1 cellular context compared by ENCODE assay signal in genomic region chr6:31737315-31738047, GRCh38.
TF ChIP-seq lines count a peak whose summit lies in the region.

No MANE protein-coding gene starts in this region.

TF ChIP-seq in WTC11, 78 proteins besides CTCF, POLR2A, EP300 and RAD21 (continued from another document):
- TF ChIP-seq AR (CRISPR knock-in tag; IDR thresholded peaks at IDR 0.05) (no peak), ZNF512 (CRISPR knock-in tag; IDR thresholded peaks at IDR 0.05; ENCODE audit: borderline replicate concordance) (no peak), NR3C1 (CRISPR knock-in tag; conservative IDR thresholded peaks at IDR 0.05; ENCODE audit: low read depth) (no peak), TP53 (CRISPR knock-in tag; IDR thresholded peaks at IDR 0.05) (no peak), ZMAT4 (CRISPR knock-in tag; IDR thresholded peaks at IDR 0.05) (no peak), ZNF396 (CRISPR knock-in tag; IDR thresholded peaks at IDR 0.05; ENCODE audit: borderline replicate concordance) (no peak), PRRX2 (CRISPR knock-in tag; IDR thresholded peaks at IDR 0.05) (no peak), ELF4 (CRISPR knock-in tag; IDR thresholded peaks at IDR 0.05; ENCODE audit: low read depth) (no peak), FOXP1 (CRISPR knock-in tag; IDR thresholded peaks at IDR 0.05; ENCODE audit: borderline replicate concordance) (no peak), ARID4B (CRISPR knock-in tag; IDR thresholded peaks at IDR 0.05; ENCODE audit: borderline replicate concordance) (no peak)
- TF ChIP-seq, protein P1, sequence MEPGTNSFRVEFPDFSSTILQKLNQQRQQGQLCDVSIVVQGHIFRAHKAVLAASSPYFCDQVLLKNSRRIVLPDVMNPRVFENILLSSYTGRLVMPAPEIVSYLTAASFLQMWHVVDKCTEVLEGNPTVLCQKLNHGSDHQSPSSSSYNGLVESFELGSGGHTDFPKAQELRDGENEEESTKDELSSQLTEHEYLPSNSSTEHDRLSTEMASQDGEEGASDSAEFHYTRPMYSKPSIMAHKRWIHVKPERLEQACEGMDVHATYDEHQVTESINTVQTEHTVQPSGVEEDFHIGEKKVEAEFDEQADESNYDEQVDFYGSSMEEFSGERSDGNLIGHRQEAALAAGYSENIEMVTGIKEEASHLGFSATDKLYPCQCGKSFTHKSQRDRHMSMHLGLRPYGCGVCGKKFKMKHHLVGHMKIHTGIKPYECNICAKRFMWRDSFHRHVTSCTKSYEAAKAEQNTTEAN (CRISPR knock-in tag; IDR thresholded peaks at IDR 0.05), result no peak
- TF ChIP-seq, protein P2, sequence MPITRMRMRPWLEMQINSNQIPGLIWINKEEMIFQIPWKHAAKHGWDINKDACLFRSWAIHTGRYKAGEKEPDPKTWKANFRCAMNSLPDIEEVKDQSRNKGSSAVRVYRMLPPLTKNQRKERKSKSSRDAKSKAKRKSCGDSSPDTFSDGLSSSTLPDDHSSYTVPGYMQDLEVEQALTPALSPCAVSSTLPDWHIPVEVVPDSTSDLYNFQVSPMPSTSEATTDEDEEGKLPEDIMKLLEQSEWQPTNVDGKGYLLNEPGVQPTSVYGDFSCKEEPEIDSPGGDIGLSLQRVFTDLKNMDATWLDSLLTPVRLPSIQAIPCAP (CRISPR knock-in tag; IDR thresholded peaks at IDR 0.05), result no peak
